Comparison of ENCODE assay signal across 8 cellular contexts in genomic region chr11:46352063-46352841, GRCh38.
A peak's percentile ranks its signal among the peaks of the same experiment; 100 is the strongest.
DNase-seq lines count a peak whose midpoint lies in the region; ATAC-seq and TF ChIP-seq lines count a peak whose summit lies in the region.

No MANE protein-coding gene starts in this region.

- H3K9me3 ChIP-seq in NT2/D1 (ENCODE audit: insufficient read depth, low read length): no peaks in the 10 kb centered on the region

- no peaks in the 10 kb centered on the region for H3K27me3 ChIP-seq in NT2/D1 (ENCODE audit: insufficient read depth, insufficient read length)

- TF ChIP-seq CTCF in fibroblast of mammary gland (conservative IDR thresholded peaks at IDR 0.05; ENCODE audit: control insufficient read depth, insufficient read depth, low read depth, low read length): peak; percentile 79

- H3K9ac ChIP-seq in NT2/D1 (ENCODE audit: insufficient read length, low read depth): peak overlapping the region; percentile 61

- no peak for ATAC-seq in HG02678 (IDR thresholded peaks at IDR 0.05; ENCODE audit: unreplicated experiment)
- no peak for ATAC-seq in GM18511 (IDR thresholded peaks at IDR 0.05; ENCODE audit: unreplicated experiment)

- H3K4me3 ChIP-seq in NT2/D1 (ENCODE audit: insufficient read length, low read depth) (no peak overlapping the region), fibroblast of mammary gland (ENCODE audit: control insufficient read depth, low read depth, low read length) (no peak overlapping the region)

- H3K4me1 ChIP-seq in NT2/D1 (ENCODE audit: insufficient read depth, insufficient read length): peaks cover 59% of the 10 kb centered on the region

- intact Hi-C loops in posterior cingulate gyrus (cut with DNase I): loop anchor here (1.0 kb wide), 1 partner anchor 15 kb away; no protein-coding TSS in a partner anchor

- DNase-seq in ELF-1 (ENCODE audit: low read depth, low spot score) (peak; percentile 87), NT2/D1 (ENCODE audit: low read depth, low spot score) (no peak), activated T-helper 1 cell treated with Interleukin-2 at 50 U/mL for 16 hours (ENCODE audit: low read depth) (peak; percentile 67), fibroblast of mammary gland (ENCODE audit: low read depth) (peak; percentile 42), posterior cingulate gyrus (peak in 8 of 10 donors; percentile 61 to 96 (median 70)), NK-92 (lab: John Stamatoyannopoulos, UW; ENCODE audit: unreplicated experiment) (no peak)

- peaks cover 63% of the 10 kb centered on the region for H3K36me3 ChIP-seq in NT2/D1 (ENCODE audit: insufficient read depth, insufficient read length, low read length)

Comparison
In these comparisons a context has a peak if more than half of its experiments do, and no peak if none do; other contexts are left out.
1. DNase-seq: peak in ELF-1 (single experiment), activated T-helper 1 cell treated with Interleukin-2 at 50 U/mL for 16 hours (single experiment), fibroblast of mammary gland (single experiment) and posterior cingulate gyrus (8 of 10); none in NT2/D1 (single experiment) and NK-92 (single experiment).